In the genomic region with DNA sequence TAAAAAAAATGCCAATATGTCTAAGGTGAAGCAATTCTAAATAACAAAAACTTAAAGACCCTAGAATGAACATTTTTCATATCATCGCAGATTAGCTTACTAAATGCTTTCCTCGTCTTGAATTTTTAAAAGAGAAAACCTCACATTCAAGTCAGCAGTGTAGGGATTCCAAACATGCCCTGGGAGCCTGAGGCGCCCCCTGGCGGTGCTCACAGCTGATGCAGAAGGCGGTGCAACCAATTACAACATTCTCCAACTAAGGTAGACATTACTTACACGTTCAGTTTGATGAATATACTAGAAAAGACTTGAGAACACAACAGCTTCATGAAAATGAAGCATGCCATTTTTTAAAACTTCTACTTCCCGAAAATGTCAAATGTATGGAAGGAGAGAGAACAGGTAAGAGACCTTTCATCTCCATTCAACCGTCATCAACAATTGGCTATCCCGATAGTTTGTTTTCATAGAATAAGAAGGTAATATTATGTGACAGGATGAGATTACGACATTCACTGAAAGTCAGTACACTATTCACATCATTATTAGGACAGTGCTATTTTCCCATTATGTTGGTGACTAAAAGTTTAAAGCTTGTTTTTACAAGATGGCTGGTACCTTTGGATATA, we compare ENCODE assay signal across 11 cellular contexts.
DNase-seq lines count a peak whose midpoint lies in the region; TF ChIP-seq lines count a peak whose summit lies in the region.
"Had no signal": no experiment of that assay in that cellular context is flagged by ENCODE, and none has a peak within 500 bp of the region (broad histone marks: within the 10 kb centered on the region; RNA-seq: fewer than 3 reads in every experiment).

No MANE protein-coding gene starts in this region.

- no peaks in the 10 kb centered on the region for H3K9me2 ChIP-seq in OCI-LY7 (ENCODE audit: insufficient read depth, low read length)

- CTCF ChIA-PET in OCI-LY7 (lab: Charles Lee; ENCODE audit: unreplicated experiment), result no interaction called here

- TF ChIP-seq CTCF in C4-2B (conservative IDR thresholded peaks at IDR 0.05) (peak; percentile 87), GM12865 (IDR thresholded peaks at IDR 0.05; ENCODE audit: insufficient read depth, low read depth, low read length, missing control alignments) (peak; percentile 33), OCI-LY7 (conservative IDR thresholded peaks at IDR 0.05; ENCODE audit: low read length) (peak; percentile 72), glutamatergic neuron (IDR thresholded peaks at IDR 0.05; ENCODE audit: partially characterized antibody, unreplicated experiment) (peak; percentile 40), Peyer's patch (IDR thresholded peaks at IDR 0.05) (no peak)

- peaks cover 4% of the 10 kb centered on the region for H3K9me3 Mint-ChIP-seq in glutamatergic neuron (ENCODE audit: unreplicated experiment)
- H3K9me3 Mint-ChIP-seq: T-helper 2 cell treated with Interferon-gamma antibody and Interleukin-4, amounts not matched to agents 5 μg/mL and 100 μg/mL, for 36 hours had no signal

- no peak for TF ChIP-seq POLR2A in Peyer's patch (IDR thresholded peaks at IDR 0.05)

- POLR2A ChIA-PET in OCI-LY7 (lab: Charles Lee), result no interaction called here

- H3K27me3 ChIP-seq in Peyer's patch, result no peaks in the 10 kb centered on the region
- H3K27me3 ChIP-seq: ovary had no signal

- no peak overlapping the region for H3K27ac Mint-ChIP-seq in glutamatergic neuron (ENCODE audit: unreplicated experiment)
- H3K27ac Mint-ChIP-seq: activated T-cell treated with anti-CD3 and anti-CD28 coated beads, Interleukin-2, amount 50 U/mL, for 72 hours; T-helper 2 cell treated with Interferon-gamma antibody and Interleukin-4, amounts not matched to agents 5 μg/mL and 100 μg/mL, for 36 hours had no signal

- H3K27ac ChIP-seq in C4-2B (no peak overlapping the region), OCI-LY7 (ENCODE audit: low read depth, low read length, poor library complexity, severe bottlenecking) (no peak overlapping the region), Peyer's patch (no peak overlapping the region)
- H3K27ac ChIP-seq: ovary had no signal

- no peak overlapping the region for H3K4me3 Mint-ChIP-seq in glutamatergic neuron (ENCODE audit: unreplicated experiment)
- H3K4me3 Mint-ChIP-seq: activated T-cell treated with anti-CD3 and anti-CD28 coated beads, Interleukin-2, amount 50 U/mL, for 72 hours; T-helper 2 cell treated with Interferon-gamma antibody and Interleukin-4, amounts not matched to agents 5 μg/mL and 100 μg/mL, for 36 hours had no signal

- H3K36me3 Mint-ChIP-seq in glutamatergic neuron (ENCODE audit: unreplicated experiment), result peaks cover 9% of the 10 kb centered on the region

- no peaks in the 10 kb centered on the region for H3K27me3 Mint-ChIP-seq in glutamatergic neuron (ENCODE audit: unreplicated experiment)

- H3K36me3 ChIP-seq in OCI-LY7 (ENCODE audit: insufficient read depth, low read length) (no peaks in the 10 kb centered on the region), Peyer's patch (no peaks in the 10 kb centered on the region)
- H3K36me3 ChIP-seq: ovary had no signal

- no peak overlapping the region for H2AFZ ChIP-seq in OCI-LY7 (ENCODE audit: low read length)

- H3K4me2 ChIP-seq in OCI-LY7 (ENCODE audit: low read length), result no peak overlapping the region

- H3K4me3 ChIP-seq in GM12865 (ENCODE audit: low read depth, low read length) (no peak overlapping the region), OCI-LY7 (ENCODE audit: low read depth, low read length, poor library complexity, severe bottlenecking) (no peak overlapping the region), Peyer's patch (no peak overlapping the region)
- H3K4me3 ChIP-seq: ovary had no signal

- H3K9me3 ChIP-seq in OCI-LY7 (ENCODE audit: low read length) (no peaks in the 10 kb centered on the region), Peyer's patch (no peaks in the 10 kb centered on the region)
- H3K9me3 ChIP-seq: ovary had no signal

- BruUV-seq in OCI-LY7 (replicated peaks; lab: Mats Ljungman, UMichigan), result no TSS peak

- no peaks in the 10 kb centered on the region for H3K4me1 Mint-ChIP-seq in glutamatergic neuron (ENCODE audit: low read depth, unreplicated experiment)

- H3K79me2 ChIP-seq in OCI-LY7 (ENCODE audit: insufficient read depth, low read depth, low read length), result no peaks in the 10 kb centered on the region

- H4K20me1 ChIP-seq in OCI-LY7 (ENCODE audit: insufficient read depth, low read length), result no peaks in the 10 kb centered on the region

- DNase-seq in GM12865 (ENCODE audit: low read depth) (peak; percentile 3), OCI-LY7 (ENCODE audit: low spot score) (peak; percentile 8), glutamatergic neuron (no peak), Peyer's patch (no peak), DMS153 (lab: John Stamatoyannopoulos, UW) (no peak), EL (no peak)
- DNase-seq: left ventricle myocardium superior, ovary had no signal

- intact Hi-C loops in OCI-LY7 (cut with micrococcal nuclease; ENCODE audit: unreplicated experiment), result no loop called here

- H3K4me1 ChIP-seq in OCI-LY7 (ENCODE audit: insufficient read depth, low read length, poor library complexity, severe bottlenecking) (no peaks in the 10 kb centered on the region), Peyer's patch (no peaks in the 10 kb centered on the region)

Comparison
In these comparisons a context has a peak if more than half of its experiments do, and no peak if none do; other contexts are left out.
1. CTCF ChIP-seq: peak in C4-2B (single experiment), GM12865 (single experiment), OCI-LY7 (single experiment) and glutamatergic neuron (single experiment); none in Peyer's patch (0 of 6).
2. DNase-seq: peak in GM12865 (single experiment) and OCI-LY7 (single experiment); none in glutamatergic neuron (single experiment), Peyer's patch (0 of 3), DMS153 (single experiment) and EL (single experiment).